ENCODE assay signal across 1 cellular context in the genomic region with DNA sequence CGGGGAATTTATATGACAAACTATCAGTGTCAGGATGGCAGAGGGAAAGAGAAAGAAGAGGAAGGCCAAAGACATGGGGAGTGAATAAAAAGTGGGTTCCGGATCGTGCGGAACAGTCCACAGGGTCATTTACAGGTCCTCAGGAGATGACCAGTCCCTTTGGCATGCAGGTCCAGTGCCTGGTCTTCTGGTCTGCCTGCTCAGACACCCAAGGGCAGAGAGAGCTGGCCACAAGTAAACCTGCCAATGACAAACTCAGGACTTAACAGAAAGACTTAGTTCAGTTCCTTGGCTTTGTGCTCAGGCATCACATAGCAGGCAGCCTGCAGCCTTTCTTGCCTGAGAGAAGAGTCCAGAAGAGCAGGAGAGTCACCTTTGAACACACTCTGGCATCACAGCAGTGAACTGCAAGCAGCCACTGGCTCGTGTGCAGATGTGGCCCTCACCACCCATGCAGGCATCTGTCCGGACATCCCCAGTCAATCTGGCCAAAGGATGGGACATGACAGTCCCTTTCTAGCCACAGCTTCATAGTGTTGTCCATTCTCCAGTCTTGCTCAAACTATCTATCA.
TF ChIP-seq lines count a peak whose summit lies in the region.

No MANE protein-coding gene starts in this region.

TF ChIP-seq in HepG2, 621 proteins besides CTCF, POLR2A, EP300 and RAD21 (continued from another document and continues in another):
- TF ChIP-seq, protein P1, sequence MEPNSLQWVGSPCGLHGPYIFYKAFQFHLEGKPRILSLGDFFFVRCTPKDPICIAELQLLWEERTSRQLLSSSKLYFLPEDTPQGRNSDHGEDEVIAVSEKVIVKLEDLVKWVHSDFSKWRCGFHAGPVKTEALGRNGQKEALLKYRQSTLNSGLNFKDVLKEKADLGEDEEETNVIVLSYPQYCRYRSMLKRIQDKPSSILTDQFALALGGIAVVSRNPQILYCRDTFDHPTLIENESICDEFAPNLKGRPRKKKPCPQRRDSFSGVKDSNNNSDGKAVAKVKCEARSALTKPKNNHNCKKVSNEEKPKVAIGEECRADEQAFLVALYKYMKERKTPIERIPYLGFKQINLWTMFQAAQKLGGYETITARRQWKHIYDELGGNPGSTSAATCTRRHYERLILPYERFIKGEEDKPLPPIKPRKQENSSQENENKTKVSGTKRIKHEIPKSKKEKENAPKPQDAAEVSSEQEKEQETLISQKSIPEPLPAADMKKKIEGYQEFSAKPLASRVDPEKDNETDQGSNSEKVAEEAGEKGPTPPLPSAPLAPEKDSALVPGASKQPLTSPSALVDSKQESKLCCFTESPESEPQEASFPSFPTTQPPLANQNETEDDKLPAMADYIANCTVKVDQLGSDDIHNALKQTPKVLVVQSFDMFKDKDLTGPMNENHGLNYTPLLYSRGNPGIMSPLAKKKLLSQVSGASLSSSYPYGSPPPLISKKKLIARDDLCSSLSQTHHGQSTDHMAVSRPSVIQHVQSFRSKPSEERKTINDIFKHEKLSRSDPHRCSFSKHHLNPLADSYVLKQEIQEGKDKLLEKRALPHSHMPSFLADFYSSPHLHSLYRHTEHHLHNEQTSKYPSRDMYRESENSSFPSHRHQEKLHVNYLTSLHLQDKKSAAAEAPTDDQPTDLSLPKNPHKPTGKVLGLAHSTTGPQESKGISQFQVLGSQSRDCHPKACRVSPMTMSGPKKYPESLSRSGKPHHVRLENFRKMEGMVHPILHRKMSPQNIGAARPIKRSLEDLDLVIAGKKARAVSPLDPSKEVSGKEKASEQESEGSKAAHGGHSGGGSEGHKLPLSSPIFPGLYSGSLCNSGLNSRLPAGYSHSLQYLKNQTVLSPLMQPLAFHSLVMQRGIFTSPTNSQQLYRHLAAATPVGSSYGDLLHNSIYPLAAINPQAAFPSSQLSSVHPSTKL (CRISPR knock-in tag; IDR thresholded peaks at IDR 0.05) = peak; percentile 60
- TF ChIP-seq, protein P2, sequence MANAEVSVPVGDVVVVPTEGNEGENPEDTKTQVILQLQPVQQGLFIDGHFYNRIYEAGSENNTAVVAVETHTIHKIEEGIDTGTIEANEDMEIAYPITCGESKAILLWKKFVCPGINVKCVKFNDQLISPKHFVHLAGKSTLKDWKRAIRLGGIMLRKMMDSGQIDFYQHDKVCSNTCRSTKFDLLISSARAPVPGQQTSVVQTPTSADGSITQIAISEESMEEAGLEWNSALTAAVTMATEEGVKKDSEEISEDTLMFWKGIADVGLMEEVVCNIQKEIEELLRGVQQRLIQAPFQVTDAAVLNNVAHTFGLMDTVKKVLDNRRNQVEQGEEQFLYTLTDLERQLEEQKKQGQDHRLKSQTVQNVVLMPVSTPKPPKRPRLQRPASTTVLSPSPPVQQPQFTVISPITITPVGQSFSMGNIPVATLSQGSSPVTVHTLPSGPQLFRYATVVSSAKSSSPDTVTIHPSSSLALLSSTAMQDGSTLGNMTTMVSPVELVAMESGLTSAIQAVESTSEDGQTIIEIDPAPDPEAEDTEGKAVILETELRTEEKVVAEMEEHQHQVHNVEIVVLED (CRISPR knock-in tag; IDR thresholded peaks at IDR 0.05; ENCODE audit: borderline replicate concordance) = no peak
- TF ChIP-seq FOSL2 (CRISPR knock-in tag; IDR thresholded peaks at IDR 0.05) (peak; percentile 82), THAP11 (CRISPR knock-in tag; IDR thresholded peaks at IDR 0.05) (peak; percentile 87), ZNF280D (CRISPR knock-in tag; IDR thresholded peaks at IDR 0.05) (0 out of 2 replicates have a peak, but pooled peaks have one; percentile 55), HMG20A (CRISPR knock-in tag; IDR thresholded peaks at IDR 0.05; ENCODE audit: borderline replicate concordance) (no peak; the same call in 1 of the 2 replicates), HDAC6 (IDR thresholded peaks at IDR 0.05; ENCODE audit: low read depth, low read length) (no peak), ZNF737 (CRISPR knock-in tag; IDR thresholded peaks at IDR 0.05; ENCODE audit: borderline replicate concordance) (no peak), GLMP (CRISPR knock-in tag; IDR thresholded peaks at IDR 0.05; ENCODE audit: borderline replicate concordance) (no peak), SOX13 (IDR thresholded peaks at IDR 0.05) (no peak), SOX13 (CRISPR knock-in tag; conservative IDR thresholded peaks at IDR 0.05 in 1 of 2, IDR thresholded peaks at IDR 0.05 in 1 of 2) (peak in 1 of 2 experiments; percentile 33; a peak in 1 of 4 replicates), SAP130 (CRISPR knock-in tag; IDR thresholded peaks at IDR 0.05; ENCODE audit: low read depth) (peak; percentile 77), SP140L (CRISPR knock-in tag; IDR thresholded peaks at IDR 0.05; ENCODE audit: borderline replicate concordance) (no peak), ZNF24 (IDR thresholded peaks at IDR 0.05) (0 out of 2 replicates have a peak, but pooled peaks have one; percentile 51), POGZ (CRISPR knock-in tag; IDR thresholded peaks at IDR 0.05) (0 out of 2 replicates have a peak, but pooled peaks have one; percentile 29), RFX3 (CRISPR knock-in tag; IDR thresholded peaks at IDR 0.05) (no peak), WIZ (CRISPR knock-in tag; IDR thresholded peaks at IDR 0.05) (no peak), ZNF615 (CRISPR knock-in tag; IDR thresholded peaks at IDR 0.05; ENCODE audit: borderline replicate concordance) (no peak), ZNF414 (CRISPR knock-in tag; IDR thresholded peaks at IDR 0.05) (no peak), ATF7 (IDR thresholded peaks at IDR 0.05) (no peak), ATF7 (CRISPR knock-in tag; IDR thresholded peaks at IDR 0.05) (no peak), KAT8 (CRISPR knock-in tag; IDR thresholded peaks at IDR 0.05) (peak; percentile 51), DRAP1 (CRISPR knock-in tag; IDR thresholded peaks at IDR 0.05) (0 out of 2 replicates have a peak, but pooled peaks have one; percentile 9), TEAD3 (CRISPR knock-in tag; optimal IDR thresholded peaks at IDR 0.05; ENCODE audit: borderline replicate concordance) (peak; percentile 97), HOXA3 (CRISPR knock-in tag; IDR thresholded peaks at IDR 0.05) (peak; percentile 62; the same call in 1 of the 2 replicates), ZNF235 (CRISPR knock-in tag; IDR thresholded peaks at IDR 0.05; ENCODE audit: borderline replicate concordance) (0 out of 2 replicates have a peak, but pooled peaks have one; percentile 62), SIN3A (IDR thresholded peaks at IDR 0.05; ENCODE audit: borderline replicate concordance, low read depth, low read length) (peak; percentile 48; the same call in 1 of the 2 replicates)
- TF ChIP-seq, protein P3, sequence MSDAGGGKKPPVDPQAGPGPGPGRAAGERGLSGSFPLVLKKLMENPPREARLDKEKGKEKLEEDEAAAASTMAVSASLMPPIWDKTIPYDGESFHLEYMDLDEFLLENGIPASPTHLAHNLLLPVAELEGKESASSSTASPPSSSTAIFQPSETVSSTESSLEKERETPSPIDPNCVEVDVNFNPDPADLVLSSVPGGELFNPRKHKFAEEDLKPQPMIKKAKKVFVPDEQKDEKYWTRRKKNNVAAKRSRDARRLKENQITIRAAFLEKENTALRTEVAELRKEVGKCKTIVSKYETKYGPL (CRISPR knock-in tag; IDR thresholded peaks at IDR 0.05) = no peak
- TF ChIP-seq, protein P4, sequence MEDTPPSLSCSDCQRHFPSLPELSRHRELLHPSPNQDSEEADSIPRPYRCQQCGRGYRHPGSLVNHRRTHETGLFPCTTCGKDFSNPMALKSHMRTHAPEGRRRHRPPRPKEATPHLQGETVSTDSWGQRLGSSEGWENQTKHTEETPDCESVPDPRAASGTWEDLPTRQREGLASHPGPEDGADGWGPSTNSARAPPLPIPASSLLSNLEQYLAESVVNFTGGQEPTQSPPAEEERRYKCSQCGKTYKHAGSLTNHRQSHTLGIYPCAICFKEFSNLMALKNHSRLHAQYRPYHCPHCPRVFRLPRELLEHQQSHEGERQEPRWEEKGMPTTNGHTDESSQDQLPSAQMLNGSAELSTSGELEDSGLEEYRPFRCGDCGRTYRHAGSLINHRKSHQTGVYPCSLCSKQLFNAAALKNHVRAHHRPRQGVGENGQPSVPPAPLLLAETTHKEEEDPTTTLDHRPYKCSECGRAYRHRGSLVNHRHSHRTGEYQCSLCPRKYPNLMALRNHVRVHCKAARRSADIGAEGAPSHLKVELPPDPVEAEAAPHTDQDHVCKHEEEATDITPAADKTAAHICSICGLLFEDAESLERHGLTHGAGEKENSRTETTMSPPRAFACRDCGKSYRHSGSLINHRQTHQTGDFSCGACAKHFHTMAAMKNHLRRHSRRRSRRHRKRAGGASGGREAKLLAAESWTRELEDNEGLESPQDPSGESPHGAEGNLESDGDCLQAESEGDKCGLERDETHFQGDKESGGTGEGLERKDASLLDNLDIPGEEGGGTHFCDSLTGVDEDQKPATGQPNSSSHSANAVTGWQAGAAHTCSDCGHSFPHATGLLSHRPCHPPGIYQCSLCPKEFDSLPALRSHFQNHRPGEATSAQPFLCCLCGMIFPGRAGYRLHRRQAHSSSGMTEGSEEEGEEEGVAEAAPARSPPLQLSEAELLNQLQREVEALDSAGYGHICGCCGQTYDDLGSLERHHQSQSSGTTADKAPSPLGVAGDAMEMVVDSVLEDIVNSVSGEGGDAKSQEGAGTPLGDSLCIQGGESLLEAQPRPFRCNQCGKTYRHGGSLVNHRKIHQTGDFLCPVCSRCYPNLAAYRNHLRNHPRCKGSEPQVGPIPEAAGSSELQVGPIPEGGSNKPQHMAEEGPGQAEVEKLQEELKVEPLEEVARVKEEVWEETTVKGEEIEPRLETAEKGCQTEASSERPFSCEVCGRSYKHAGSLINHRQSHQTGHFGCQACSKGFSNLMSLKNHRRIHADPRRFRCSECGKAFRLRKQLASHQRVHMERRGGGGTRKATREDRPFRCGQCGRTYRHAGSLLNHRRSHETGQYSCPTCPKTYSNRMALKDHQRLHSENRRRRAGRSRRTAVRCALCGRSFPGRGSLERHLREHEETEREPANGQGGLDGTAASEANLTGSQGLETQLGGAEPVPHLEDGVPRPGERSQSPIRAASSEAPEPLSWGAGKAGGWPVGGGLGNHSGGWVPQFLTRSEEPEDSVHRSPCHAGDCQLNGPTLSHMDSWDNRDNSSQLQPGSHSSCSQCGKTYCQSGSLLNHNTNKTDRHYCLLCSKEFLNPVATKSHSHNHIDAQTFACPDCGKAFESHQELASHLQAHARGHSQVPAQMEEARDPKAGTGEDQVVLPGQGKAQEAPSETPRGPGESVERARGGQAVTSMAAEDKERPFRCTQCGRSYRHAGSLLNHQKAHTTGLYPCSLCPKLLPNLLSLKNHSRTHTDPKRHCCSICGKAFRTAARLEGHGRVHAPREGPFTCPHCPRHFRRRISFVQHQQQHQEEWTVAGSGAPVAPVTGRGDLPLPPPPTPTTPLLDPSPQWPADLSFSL (CRISPR knock-in tag; IDR thresholded peaks at IDR 0.05) = no peak
- TF ChIP-seq, protein P5, sequence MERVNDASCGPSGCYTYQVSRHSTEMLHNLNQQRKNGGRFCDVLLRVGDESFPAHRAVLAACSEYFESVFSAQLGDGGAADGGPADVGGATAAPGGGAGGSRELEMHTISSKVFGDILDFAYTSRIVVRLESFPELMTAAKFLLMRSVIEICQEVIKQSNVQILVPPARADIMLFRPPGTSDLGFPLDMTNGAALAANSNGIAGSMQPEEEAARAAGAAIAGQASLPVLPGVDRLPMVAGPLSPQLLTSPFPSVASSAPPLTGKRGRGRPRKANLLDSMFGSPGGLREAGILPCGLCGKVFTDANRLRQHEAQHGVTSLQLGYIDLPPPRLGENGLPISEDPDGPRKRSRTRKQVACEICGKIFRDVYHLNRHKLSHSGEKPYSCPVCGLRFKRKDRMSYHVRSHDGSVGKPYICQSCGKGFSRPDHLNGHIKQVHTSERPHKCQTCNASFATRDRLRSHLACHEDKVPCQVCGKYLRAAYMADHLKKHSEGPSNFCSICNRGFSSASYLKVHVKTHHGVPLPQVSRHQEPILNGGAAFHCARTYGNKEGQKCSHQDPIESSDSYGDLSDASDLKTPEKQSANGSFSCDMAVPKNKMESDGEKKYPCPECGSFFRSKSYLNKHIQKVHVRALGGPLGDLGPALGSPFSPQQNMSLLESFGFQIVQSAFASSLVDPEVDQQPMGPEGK (CRISPR knock-in tag; IDR thresholded peaks at IDR 0.05) = no peak
- TF ChIP-seq, protein P6, sequence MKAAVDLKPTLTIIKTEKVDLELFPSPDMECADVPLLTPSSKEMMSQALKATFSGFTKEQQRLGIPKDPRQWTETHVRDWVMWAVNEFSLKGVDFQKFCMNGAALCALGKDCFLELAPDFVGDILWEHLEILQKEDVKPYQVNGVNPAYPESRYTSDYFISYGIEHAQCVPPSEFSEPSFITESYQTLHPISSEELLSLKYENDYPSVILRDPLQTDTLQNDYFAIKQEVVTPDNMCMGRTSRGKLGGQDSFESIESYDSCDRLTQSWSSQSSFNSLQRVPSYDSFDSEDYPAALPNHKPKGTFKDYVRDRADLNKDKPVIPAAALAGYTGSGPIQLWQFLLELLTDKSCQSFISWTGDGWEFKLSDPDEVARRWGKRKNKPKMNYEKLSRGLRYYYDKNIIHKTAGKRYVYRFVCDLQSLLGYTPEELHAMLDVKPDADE (CRISPR knock-in tag; IDR thresholded peaks at IDR 0.05) = no peak
